ENCODE assay signal across 1 cellular context in the genomic region with DNA sequence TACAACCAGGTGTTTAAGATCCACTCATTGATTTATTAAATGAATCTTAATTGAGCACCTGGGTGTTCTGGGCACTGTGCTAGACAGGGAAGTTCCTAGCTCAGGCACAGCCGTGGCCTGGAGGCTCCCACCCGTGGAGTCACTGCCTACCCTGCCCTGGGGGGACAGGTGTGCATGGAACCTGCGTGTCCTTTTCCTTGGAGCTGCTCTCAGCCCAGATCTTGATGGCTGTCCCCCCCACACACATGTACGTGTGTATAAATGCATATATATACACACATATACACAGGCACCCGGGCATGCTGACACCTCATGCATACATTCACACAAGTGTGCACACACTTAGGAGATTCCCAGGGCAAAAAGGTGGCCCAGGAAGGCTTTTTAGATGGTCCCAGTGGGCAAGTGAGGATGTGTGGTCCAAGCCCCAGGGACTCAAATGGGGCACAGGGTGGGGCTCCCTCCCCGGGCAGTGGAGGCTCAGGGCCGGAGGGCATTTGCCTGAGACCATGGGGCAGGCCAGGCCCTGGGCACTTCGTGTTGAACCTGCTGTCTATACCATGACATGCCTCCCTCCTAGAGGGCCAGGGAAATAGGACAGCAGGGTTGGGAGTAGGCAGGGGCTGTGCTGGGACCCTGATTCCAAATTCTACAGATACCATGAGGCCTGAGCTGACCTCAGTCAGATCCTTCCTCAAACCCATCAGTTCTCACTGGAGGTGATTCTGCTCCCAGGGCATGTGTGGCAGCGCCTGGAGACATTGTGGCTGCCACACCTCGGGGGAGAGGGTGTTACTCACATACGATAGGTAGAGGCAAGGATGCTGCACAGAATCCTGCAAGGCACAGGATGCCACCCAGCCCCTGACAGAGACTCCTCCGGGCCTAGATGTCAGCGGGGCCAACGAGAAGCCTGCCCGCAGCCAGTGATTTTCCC.
TF ChIP-seq lines count a peak whose summit lies in the region.

No MANE protein-coding gene starts in this region.

TF ChIP-seq in WTC11, 78 proteins besides CTCF, POLR2A, EP300 and RAD21 (continued from another document):
- no peak for TF ChIP-seq NR2C2 (CRISPR knock-in tag; IDR thresholded peaks at IDR 0.05)
